ENCODE assay signal across 11 cellular contexts in the genomic region with DNA sequence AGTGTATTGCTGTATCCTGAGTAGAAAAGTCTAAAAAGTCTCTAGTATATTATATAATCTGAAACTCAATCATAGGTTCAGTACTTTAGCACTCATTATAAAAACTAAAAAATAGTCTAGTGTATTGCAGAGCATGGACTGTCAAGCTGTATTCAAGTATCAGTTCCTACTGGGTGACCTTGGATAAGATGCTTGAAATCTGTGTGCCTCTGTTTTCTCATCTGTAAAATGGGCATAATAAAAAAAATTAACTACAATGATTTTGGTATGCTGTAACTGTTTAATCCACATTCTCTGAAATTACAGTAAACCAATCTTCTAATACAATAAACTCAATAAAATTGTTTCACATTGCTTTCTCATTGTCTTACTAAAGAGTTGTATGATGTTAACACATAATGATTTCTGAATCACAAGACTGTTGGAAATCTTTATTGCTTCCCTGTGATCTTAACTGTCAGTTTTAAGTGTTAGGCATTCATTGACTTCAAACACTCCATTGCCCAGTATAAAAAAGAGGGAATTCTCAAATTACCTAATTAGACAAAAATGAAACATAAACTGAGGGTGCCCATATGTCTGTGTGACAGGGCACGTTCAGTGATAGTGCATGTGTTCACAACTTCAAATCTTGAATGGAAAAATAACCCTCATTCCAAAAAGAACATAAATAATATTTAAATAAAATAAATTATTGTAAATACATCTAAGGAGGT. TPM values are rescaled to one million over a fixed set of nuclear protein-coding genes. Genes with fewer than 3 reads are reported as not detected.
A peak's percentile ranks its signal among the peaks of the same experiment; 100 is the strongest.
DNase-seq lines count a peak whose midpoint lies in the region; ATAC-seq, FAIRE-seq and TF ChIP-seq lines count a peak whose summit lies in the region.
"Had no signal": no experiment of that assay in that cellular context is flagged by ENCODE, and none has a peak within 500 bp of the region (broad histone marks: within the 10 kb centered on the region; RNA-seq: fewer than 3 reads in every experiment).

No MANE protein-coding gene starts in this region.

- TF ChIP-seq CTCF in A549 (IDR thresholded peaks at IDR 0.05): no peak
- no peak for TF ChIP-seq CTCF in Panc1 (IDR thresholded peaks at IDR 0.05)
- TF ChIP-seq CTCF in fibroblast of lung (conservative IDR thresholded peaks at IDR 0.05 in 1 of 2, IDR thresholded peaks at IDR 0.05 in 1 of 2; ENCODE audit: low read depth in 1 of 2, low read length in 2 of 2): no peak
- no peak for TF ChIP-seq CTCF in osteoblast (IDR thresholded peaks at IDR 0.05; ENCODE audit: extremely low read depth, low read depth, low read length)

- H3K27me3 ChIP-seq in Panc1 (ENCODE audit: control insufficient read depth, insufficient read depth, low read length) (no peaks in the 10 kb centered on the region), fibroblast of lung (ENCODE audit: control insufficient read depth, insufficient read depth, low read length) (no peaks in the 10 kb centered on the region), osteoblast (ENCODE audit: insufficient read depth, low read length) (no peaks in the 10 kb centered on the region)

- 42% methylated on average over 1 of the region's 1 CpG for WGBS in A549 (ENCODE audit: missing lambda C conversion rate)

- H3K9me3 Mint-ChIP-seq in activated T-cell treated with anti-CD3 and anti-CD28 coated beads, Interleukin-2, amount 50 U/mL, for 24 hours: no peaks in the 10 kb centered on the region
- H3K9me3 Mint-ChIP-seq: activated B cell treated with CpG ODN at 0.5 μM for 24 hours had no signal

- no peak overlapping the region for H3K27ac Mint-ChIP-seq in activated T-cell treated with anti-CD3 and anti-CD28 coated beads, Interleukin-2, amount 50 U/mL, for 24 hours
- H3K27ac Mint-ChIP-seq: activated B cell treated with CpG ODN at 0.5 μM for 24 hours had no signal

- no peaks in the 10 kb centered on the region for H4K20me1 ChIP-seq in fibroblast of lung (ENCODE audit: control insufficient read depth, extremely low read depth, insufficient read depth, low read length)
- H4K20me1 ChIP-seq in osteoblast (ENCODE audit: insufficient read depth, low read length): no peaks in the 10 kb centered on the region

- H3K79me2 ChIP-seq in fibroblast of lung (ENCODE audit: control insufficient read depth, insufficient read depth, low read length): peaks cover 76% of the 10 kb centered on the region
- H3K79me2 ChIP-seq in osteoblast (ENCODE audit: insufficient read depth, low read length): peaks cover 61% of the 10 kb centered on the region

- H3K36me3 ChIP-seq in Panc1 (ENCODE audit: control insufficient read depth, insufficient read depth, low read length) (no peaks in the 10 kb centered on the region), fibroblast of lung (ENCODE audit: control insufficient read depth, insufficient read depth, low read length) (no peaks in the 10 kb centered on the region), osteoblast (ENCODE audit: insufficient read depth, low read length) (peaks cover 14% of the 10 kb centered on the region)

- intact Hi-C loops in Panc1 (cut with micrococcal nuclease; ENCODE audit: unreplicated experiment): no loop called here

- CTCF ChIA-PET in A549 (lab: Yijun Ruan, JAX): interaction anchor here (1.0 to 2.0 kb wide), 2 partner anchors 25 to 55 kb away, joined by 3 to 8 read pairs; no protein-coding TSS in a partner anchor
- CTCF ChIA-PET in Panc1 (lab: Charles Lee): no interaction called here
- CTCF ChIA-PET in HEK293T (lab: Yijun Ruan, JAX): no interaction called here

- no peaks in the 10 kb centered on the region for H3K36me3 Mint-ChIP-seq in activated T-cell treated with anti-CD3 and anti-CD28 coated beads, Interleukin-2, amount 50 U/mL, for 24 hours (ENCODE audit: low read depth)

- H2AFZ ChIP-seq in fibroblast of lung (ENCODE audit: low read length): no peak overlapping the region
- H2AFZ ChIP-seq in osteoblast (ENCODE audit: low read length): no peak overlapping the region

- peaks cover 47% of the 10 kb centered on the region for H3K4me1 ChIP-seq in A549
- H3K4me1 ChIP-seq in Panc1 (ENCODE audit: control insufficient read depth, insufficient read depth, low read length): peaks cover 31% of the 10 kb centered on the region
- peaks cover 25% of the 10 kb centered on the region for H3K4me1 ChIP-seq in fibroblast of lung (ENCODE audit: control insufficient read depth, extremely low read depth, insufficient read depth, low read length)
- peaks cover 53% of the 10 kb centered on the region for H3K4me1 ChIP-seq in osteoblast (ENCODE audit: insufficient read depth, low read length)

- POLR2A ChIA-PET in A549 (lab: Yijun Ruan, JAX): no interaction called here
- POLR2A ChIA-PET in Panc1 (lab: Charles Lee): interaction anchor here (0.5 kb wide), 1 partner anchor 88 kb away, joined by 3 read pairs; no protein-coding TSS in a partner anchor
- POLR2A ChIA-PET in HEK293T (lab: Yijun Ruan, JAX): no interaction called here

- no peak for FAIRE-seq in A549 (lab: Jason Lieb, UNC)
- FAIRE-seq: H54 had no signal

- DNase-seq in A549 (ENCODE audit: low read depth in 1 of 2, low spot score in 1 of 2): no peak
- DNase-seq in Panc1 (ENCODE audit: low read depth, low spot score): no peak
- no peak for DNase-seq in fibroblast of lung (ENCODE audit: low read depth in 2 of 2)
- no peak for DNase-seq in osteoblast (ENCODE audit: insufficient read length, low spot score, missing footprints)
- DNase-seq in activated T-cell treated with anti-CD3 and anti-CD28 coated beads, Interleukin-2, amount 50 U/mL, for 24 hours: no peak
- no peak for DNase-seq in HEK293T (ENCODE audit: extremely low spot score)
- no peak for DNase-seq in NAMALWA (ENCODE audit: low spot score)
- DNase-seq: activated B cell treated with CpG ODN at 0.5 μM for 24 hours, AML-193 had no signal

- no peak for TF ChIP-seq EP300 in A549 (IDR thresholded peaks at IDR 0.05)

- H3K4me2 ChIP-seq in A549 (peak overlapping the region; percentile 73), fibroblast of lung (ENCODE audit: extremely low read depth, insufficient read depth, low read length) (peak overlapping the region; percentile 59), osteoblast (ENCODE audit: insufficient read depth, low read length) (peak overlapping the region; percentile 90)

- no peak for TF ChIP-seq POLR2A in A549 (IDR thresholded peaks at IDR 0.05; ENCODE audit: low read length)

- peaks cover 62% of the 10 kb centered on the region for H3K27me3 Mint-ChIP-seq in activated T-cell treated with anti-CD3 and anti-CD28 coated beads, Interleukin-2, amount 50 U/mL, for 24 hours

- no peak overlapping the region for H3K9ac ChIP-seq in fibroblast of lung (ENCODE audit: insufficient read depth, low read length)

- H3K27ac ChIP-seq in A549 (peak overlapping the region; percentile 71 to 89; a peak in 5 of 6 replicates), Panc1 (ENCODE audit: low read length) (peak overlapping the region; percentile 90), fibroblast of lung (ENCODE audit: insufficient read depth, low read length) (peak overlapping the region; percentile 94), osteoblast (ENCODE audit: low read depth, low read length) (peak overlapping the region; percentile 99)

- H3K4me1 Mint-ChIP-seq in activated T-cell treated with anti-CD3 and anti-CD28 coated beads, Interleukin-2, amount 50 U/mL, for 24 hours (ENCODE audit: low read depth): peaks cover 18% of the 10 kb centered on the region

- no TSS peak for BruUV-seq in Panc1 (replicated peaks; lab: Mats Ljungman, UMichigan)

- ATAC-seq in A549 (no peak), Panc1 (no peak), GM21515 (IDR thresholded peaks at IDR 0.05; ENCODE audit: unreplicated experiment) (no peak)

- in situ Hi-C loops in Panc1 (cut with HindIII; ENCODE audit: low pct_unique_long_range_greater_than_20kb, low sequenced_read_pairs): no loop called here

- no peaks in the 10 kb centered on the region for H3K9me3 ChIP-seq in A549
- no peaks in the 10 kb centered on the region for H3K9me3 ChIP-seq in Panc1 (ENCODE audit: control insufficient read depth, insufficient read depth, low read depth, low read length)
- H3K9me3 ChIP-seq in fibroblast of lung (ENCODE audit: control insufficient read depth, insufficient read depth, low read depth, low read length): no peaks in the 10 kb centered on the region
- no peaks in the 10 kb centered on the region for H3K9me3 ChIP-seq in osteoblast (ENCODE audit: low read depth, low read length)

- no peak overlapping the region for H3K4me3 Mint-ChIP-seq in activated T-cell treated with anti-CD3 and anti-CD28 coated beads, Interleukin-2, amount 50 U/mL, for 24 hours
- H3K4me3 Mint-ChIP-seq: activated B cell treated with CpG ODN at 0.5 μM for 24 hours had no signal

- H3K4me3 ChIP-seq in A549 (peak overlapping the region; percentile 51; the same call in 1 of the 3 replicates), Panc1 (ENCODE audit: low read depth in 2 of 2, low read length in 2 of 2) (peak overlapping the region; percentile 74 to 88), fibroblast of lung (replicated peaks in 1 of 4; ENCODE audit: control extremely low read depth in 1 of 4, insufficient read depth in 1 of 4, low read depth in 3 of 4, low read length in 4 of 4) (peak overlapping the region; percentile 56 to 98 (median 80)), osteoblast (ENCODE audit: insufficient read depth, low read length) (peak overlapping the region; percentile 86)

- TF ChIP-seq RAD21 in A549 (conservative IDR thresholded peaks at IDR 0.05 in 1 of 2, IDR thresholded peaks at IDR 0.05 in 1 of 2): no peak

TF ChIP-seq in A549, 52 proteins besides CTCF, POLR2A, EP300 and RAD21:
- 0 out of 2 replicates have a peak, but pooled peaks have one; percentile 66 for TF ChIP-seq KDM1A (IDR thresholded peaks at IDR 0.05; ENCODE audit: low read depth)
- no peak for TF ChIP-seq JUN (IDR thresholded peaks at IDR 0.05)
- TF ChIP-seq HDAC2 (IDR thresholded peaks at IDR 0.05): peak; percentile 90
- 0 out of 2 replicates have a peak, but pooled peaks have one; percentile 54 for TF ChIP-seq CHD4 (IDR thresholded peaks at IDR 0.05; ENCODE audit: borderline replicate concordance)

TF ChIP-seq in HEK293T, 16 proteins besides CTCF, POLR2A, EP300 and RAD21 (continues in another document):
- TF ChIP-seq FOXA1 (IDR thresholded peaks at IDR 0.05): no peak
- no peak for TF ChIP-seq NFRKB (IDR thresholded peaks at IDR 0.05)
- TF ChIP-seq L3MBTL2 (conservative IDR thresholded peaks at IDR 0.05): no peak
- TF ChIP-seq ZNF384 (IDR thresholded peaks at IDR 0.05): no peak
- TF ChIP-seq SP1 (IDR thresholded peaks at IDR 0.05): no peak
- no peak for TF ChIP-seq SUZ12 (IDR thresholded peaks at IDR 0.05)

RNA-seq across cellular contexts. Expression of a gene that starts 2.2 kb away (rescaled TPM):
- polyA plus RNA-seq in A549 (2011; rRNA removed) (2.8 TPM in 2 replicates), A549 (2017; fragmentation: RNase III; extraction: RNeasy Plus Mini Kit Qiagen cat#74134 plus additional on column Dnase treatment) (2.4 to 2.9 TPM (median 2.6 TPM) in 3 replicates), fibroblast of lung (22.0 and 25.2 TPM in 2 replicates)
- 2.2 and 3.3 TPM in 2 replicates for polyA plus RNA-seq in A549 (2012; cell fraction: cytosol; rRNA removed)
- 4.2 TPM in 2 replicates for polyA plus RNA-seq in A549 (2012; cell fraction: nucleus; rRNA removed)
- 15.0 and 15.6 TPM in 2 replicates for polyA minus RNA-seq in A549 (2011; rRNA and poly(A)+ RNA removed)
- total RNA-seq in Panc1 (2021; ENCODE audit: unreplicated experiment) (6.5 TPM), fibroblast of lung (16.2 and 44.6 TPM in 2 replicates), osteoblast (28.2 and 28.3 TPM in 2 replicates)
- 2.8 TPM for polyA plus RNA-seq in Panc1 (2012; ENCODE audit: insufficient read length)
- 19.6 and 23.0 TPM in 2 replicates for polyA plus RNA-seq in fibroblast of lung (2012)
- 38.8 and 44.0 TPM in 2 replicates for polyA minus RNA-seq in fibroblast of lung (ENCODE audit: low replicate concordance)
